In genomic region chr1:160416369-160416768, GRCh38 we compare ENCODE assay signal across 8 cellular contexts. TPM values are rescaled to one million over a fixed set of nuclear protein-coding genes. Genes with fewer than 3 reads are reported as not detected.
A peak's percentile ranks its signal among the peaks of the same experiment; 100 is the strongest.
DNase-seq lines count a peak whose midpoint lies in the region; ATAC-seq and TF ChIP-seq lines count a peak whose summit lies in the region.

No MANE protein-coding gene starts in this region.

- H3K27me3 Mint-ChIP-seq in endodermal cell (ENCODE audit: insufficient read depth): no peaks in the 10 kb centered on the region

- no peaks in the 10 kb centered on the region for H3K9me3 Mint-ChIP-seq in endodermal cell

- no peak overlapping the region for H3K4me3 ChIP-seq in cardiac muscle cell
- H3K4me3 ChIP-seq in right atrium auricular region: no peak overlapping the region
- H3K4me3 ChIP-seq in endodermal cell (ENCODE audit: low read length): no peak overlapping the region
- no peak overlapping the region for H3K4me3 ChIP-seq in transverse colon
- no peak overlapping the region for H3K4me3 ChIP-seq in HAP-1

- DNase-seq in cardiac muscle cell (ENCODE audit: low read depth in 1 of 2, low spot score in 1 of 2): peak; percentile 54 to 61
- DNase-seq in right atrium auricular region (ENCODE audit: low spot score): no peak
- peak; percentile 43 for DNase-seq in NCI-H2107 (lab: John Stamatoyannopoulos, UW)
- DNase-seq in endodermal cell: peak; percentile 86
- DNase-seq in transverse colon: no peak
- no peak for DNase-seq in HAP-1 (ENCODE audit: low spot score in 2 of 2)
- DNase-seq in activated naive CD4-positive, alpha-beta T cell treated with Interleukin-2 at 50 U/mL for 16 hours: no peak

- intact Hi-C loops in transverse colon (cut with DNase I; ENCODE audit: low total_unique reads): no loop called here

- H3K4me1 ChIP-seq in cardiac muscle cell (ENCODE audit: low read depth) (peaks cover 27% of the 10 kb centered on the region), right atrium auricular region (peaks cover 0 to 6% of the 10 kb centered on the region in 2 donors), endodermal cell (ENCODE audit: control insufficient read depth, insufficient read depth, low read length) (peaks cover 21% of the 10 kb centered on the region), transverse colon (no peaks in the 10 kb centered on the region), HAP-1 (no peaks in the 10 kb centered on the region)

- in situ Hi-C loops in transverse colon (cut with MboI; ENCODE audit: low pct_ligation_motif_present in 1 of 4, low pct_unique_long_range_greater_than_20kb in 1 of 4, low sequenced_read_pairs in 3 of 4): no loop called here
- in situ Hi-C loops in HAP-1 (cut with MboI; ENCODE audit: low sequenced_read_pairs): no loop called here

- TF ChIP-seq EP300 in transverse colon (IDR thresholded peaks at IDR 0.05; ENCODE audit: low read depth): no peak

- H3K36me3 ChIP-seq in cardiac muscle cell (peaks cover 4% of the 10 kb centered on the region), right atrium auricular region (no peaks in the 10 kb centered on the region), endodermal cell (ENCODE audit: control insufficient read depth, insufficient read depth, low read length) (peaks cover 58% of the 10 kb centered on the region), transverse colon (no peaks in the 10 kb centered on the region), HAP-1 (replicated peaks) (no peaks in the 10 kb centered on the region; the same call in 1 of the 2 replicates)

- no peaks in the 10 kb centered on the region for H3K27me3 ChIP-seq in cardiac muscle cell
- H3K27me3 ChIP-seq in right atrium auricular region: no peaks in the 10 kb centered on the region
- no peaks in the 10 kb centered on the region for H3K27me3 ChIP-seq in endodermal cell (ENCODE audit: control insufficient read depth, insufficient read depth, low read length, poor library complexity, severe bottlenecking)
- no peaks in the 10 kb centered on the region for H3K27me3 ChIP-seq in transverse colon
- no peaks in the 10 kb centered on the region for H3K27me3 ChIP-seq in HAP-1 (ENCODE audit: low read depth)

- peak overlapping the region; percentile 5 for H3K27ac Mint-ChIP-seq in endodermal cell

- H3K9me3 ChIP-seq in cardiac muscle cell (ENCODE audit: low read depth) (no peaks in the 10 kb centered on the region), right atrium auricular region (no peaks in the 10 kb centered on the region), endodermal cell (ENCODE audit: control insufficient read depth, low read length) (no peaks in the 10 kb centered on the region), transverse colon (no peaks in the 10 kb centered on the region), HAP-1 (no peaks in the 10 kb centered on the region)

- no peak for TF ChIP-seq POLR2A in transverse colon (IDR thresholded peaks at IDR 0.05)

- peak overlapping the region; percentile 48 for H3K27ac ChIP-seq in cardiac muscle cell
- H3K27ac ChIP-seq in right atrium auricular region: no peak overlapping the region
- H3K27ac ChIP-seq in endodermal cell (ENCODE audit: low read depth, low read length): peak overlapping the region; percentile 29
- H3K27ac ChIP-seq in transverse colon: no peak overlapping the region

- no peak overlapping the region for H3K9ac ChIP-seq in endodermal cell (ENCODE audit: extremely low read depth, low read length, poor library complexity, severe bottlenecking)

- no peak for ATAC-seq in HG02678 (IDR thresholded peaks at IDR 0.05; ENCODE audit: unreplicated experiment)

- H3K4me1 Mint-ChIP-seq in endodermal cell: peaks cover 26% of the 10 kb centered on the region

- H3K36me3 Mint-ChIP-seq in endodermal cell (ENCODE audit: low read depth): peaks cover 40% of the 10 kb centered on the region

- WGBS in endodermal cell (ENCODE audit: insufficient coverage in 1 of 2, insufficient read length in 1 of 2), 2 experiments: 79 to 100% methylated on average over 1 to 4 of the region's 4 CpGs
- 60% methylated on average over 4 of the region's 4 CpGs; no CpG with 5 or more reads in 1 of the 2 donors for WGBS in transverse colon (ENCODE audit: low coverage in 1 of 2), 2 donors

- TF ChIP-seq CTCF in cardiac muscle cell (IDR thresholded peaks at IDR 0.05; ENCODE audit: low read depth, low read length) (peak; percentile 54), right atrium auricular region (IDR thresholded peaks at IDR 0.05) (no peak), endodermal cell (conservative IDR thresholded peaks at IDR 0.05) (peak; percentile 70), transverse colon (IDR thresholded peaks at IDR 0.05) (peak in 3 of 5 experiments; percentile 25 to 43 (median 27))

- no peak overlapping the region for H3K4me3 Mint-ChIP-seq in endodermal cell

RNA-seq across cellular contexts. Expression of gene VANGL2, which starts 16.0 kb away (rescaled TPM):
- total RNA-seq in cardiac muscle cell (14.1 and 24.6 TPM in 2 replicates), right atrium auricular region (1 to 10 TPM; 3.4 to 8.1 TPM), endodermal cell (10 to 100 TPM; 62.5 to 67.5 TPM), transverse colon (1 to 10 TPM in 3 of 4 donors, under 1 TPM in 1; 0.20 to 3.7 (median 2.7) TPM)
- polyA plus RNA-seq in cardiac muscle cell: 15.2 and 22.0 TPM in 2 replicates
- polyA plus RNA-seq in endodermal cell (2013, experiment 1 of 2): 144 TPM
- 124 TPM for polyA plus RNA-seq in endodermal cell (2013, experiment 2 of 2)

RNA-seq across cellular contexts. Expression of gene NHLH1, which starts 49.5 kb away (rescaled TPM):
- total RNA-seq in cardiac muscle cell: 0.11 and 0.12 TPM in 2 replicates
- polyA plus RNA-seq in cardiac muscle cell: 1.6 TPM in 1 of 2 replicates, not detected in the other
- total RNA-seq in right atrium auricular region: not detected
- total RNA-seq in endodermal cell: under 1 TPM; 0.31 to 0.57 TPM
- 67.1 TPM for polyA plus RNA-seq in endodermal cell (2013, experiment 1 of 2)
- 44.6 TPM for polyA plus RNA-seq in endodermal cell (2013, experiment 2 of 2)
- not detected for total RNA-seq in transverse colon

Comparison
In these comparisons a context has a peak if more than half of its experiments do, and no peak if none do; other contexts are left out.
1. DNase-seq: peak in cardiac muscle cell (2 of 2), NCI-H2107 (single experiment) and endodermal cell (single experiment); none in right atrium auricular region (single experiment), transverse colon (single experiment), HAP-1 (0 of 2) and activated naive CD4-positive, alpha-beta T cell treated with Interleukin-2 at 50 U/mL for 16 hours (single experiment).
2. H3K27ac ChIP-seq: peak in cardiac muscle cell (single experiment) and endodermal cell (single experiment); none in right atrium auricular region (0 of 2) and transverse colon (0 of 4).
3. CTCF ChIP-seq: peak in cardiac muscle cell (single experiment), endodermal cell (single experiment) and transverse colon (3 of 5); none in right atrium auricular region (0 of 2).